8 cellular contexts compared by ENCODE assay signal in genomic region chr4:176065365-176066249, GRCh38. TPM values are rescaled to one million over a fixed set of nuclear protein-coding genes. Genes with fewer than 3 reads are reported as not detected.
DNase-seq lines count a peak whose midpoint lies in the region; ATAC-seq and TF ChIP-seq lines count a peak whose summit lies in the region.

Gene WDR17 (plus strand): TSS chr4:176065841. CDS start chr4:176111581, 45,740 bp downstream.

- peak within 1 kb of the TSS; percentile 92 for H3K4me3 Mint-ChIP-seq in activated naive CD8-positive, alpha-beta T cell

- no peak for TF ChIP-seq CTCF in ovary (IDR thresholded peaks at IDR 0.05)
- no peak for TF ChIP-seq CTCF in thoracic aorta (IDR thresholded peaks at IDR 0.05)

- H3K9me3 Mint-ChIP-seq in activated naive CD8-positive, alpha-beta T cell (ENCODE audit: low read depth), result no peaks in the 10 kb centered on the region

- no peak within 1 kb of the TSS for H3K27ac Mint-ChIP-seq in activated naive CD8-positive, alpha-beta T cell

- no peaks in the 10 kb centered on the region for H3K36me3 Mint-ChIP-seq in activated naive CD8-positive, alpha-beta T cell

- peak within 1 kb of the TSS; percentile 60 for H3K4me3 ChIP-seq in ovary
- H3K4me3 ChIP-seq in thoracic aorta, result peak within 1 kb of the TSS; percentile 76

- no peak for TF ChIP-seq POLR2A in ovary (IDR thresholded peaks at IDR 0.05)

- H3K9me3 ChIP-seq in ovary (no peaks in the 10 kb centered on the region), thoracic aorta (no peaks in the 10 kb centered on the region)

- intact Hi-C loops in Right ventricle myocardium superior (cut with DNase I), result no loop called here
- intact Hi-C loops in ovary (cut with DNase I), result no loop called here

- peaks cover 8% of the 10 kb centered on the region for H3K27me3 Mint-ChIP-seq in activated naive CD8-positive, alpha-beta T cell

- H3K27ac ChIP-seq in ovary (no peak within 1 kb of the TSS), thoracic aorta (no peak within 1 kb of the TSS)

- H3K36me3 ChIP-seq in ovary (no peaks in the 10 kb centered on the region), thoracic aorta (no peaks in the 10 kb centered on the region)

- WGBS in ovary, 3 donors, result 1 to 2% (median 1%) methylated on average over 36 to 56 of the region's 56 CpGs

- ATAC-seq in HG02571 (IDR thresholded peaks at IDR 0.05; ENCODE audit: unreplicated experiment) (peak; percentile 100), Right ventricle myocardium superior (ENCODE audit: poor library complexity) (peak; percentile 99), thoracic aorta (ENCODE audit: insufficient number of reproducible peaks, low FRiP score, low read depth) (peak; percentile 84)

- peaks cover 12% of the 10 kb centered on the region for H3K4me1 Mint-ChIP-seq in activated naive CD8-positive, alpha-beta T cell (ENCODE audit: low read depth)

- peak; percentile 72 for DNase-seq in GM03348 (ENCODE audit: low spot score)
- DNase-seq in NCI-H1105 treated with DMSO at 0.1 percent for 48 hours (lab: John Stamatoyannopoulos, UW), result peak; percentile 91
- peak; percentile 94 for DNase-seq in SKM-1 (lab: John Stamatoyannopoulos, UW; ENCODE audit: unreplicated experiment)
- peak; percentile 91 for DNase-seq in Right ventricle myocardium superior
- peak; percentile 82 to 90 (median 83) for DNase-seq in ovary
- DNase-seq in thoracic aorta (ENCODE audit: low spot score), result peak; percentile 52

- no peak for TF ChIP-seq EP300 in ovary (IDR thresholded peaks at IDR 0.05)

- H3K27me3 ChIP-seq in ovary (no peaks in the 10 kb centered on the region), thoracic aorta (replicated peaks; ENCODE audit: insufficient read depth) (no peaks in the 10 kb centered on the region)

- no peaks in the 10 kb centered on the region for H3K4me1 ChIP-seq in ovary (ENCODE audit: insufficient read depth)
- peaks cover 0 to 5% of the 10 kb centered on the region in 2 donors for H3K4me1 ChIP-seq in thoracic aorta (ENCODE audit: control insufficient read depth in 1 of 2, low read depth in 2 of 2)

RNA-seq across cellular contexts. Expression of gene WDR17, which starts in this region (rescaled TPM):
- total RNA-seq in Right ventricle myocardium superior (0.32 TPM), ovary (1 to 10 TPM; 1.6 to 4.9 (median 2.3) TPM), thoracic aorta (1 to 10 TPM; 1.7 to 5.3 TPM)
- polyA plus RNA-seq in ovary, result 1 to 10 TPM in 1 of 2 donors, under 1 TPM in 1; 0.73 to 1.5 TPM

Comparison
In these comparisons a context has a peak if more than half of its experiments do, and no peak if none do; other contexts are left out.
1. Peak in DNase-seq and ATAC-seq in Right ventricle myocardium superior; RNA of the gene not detected or under 1 TPM.